ENCODE assay signal across 24 cellular contexts in the genomic region with DNA sequence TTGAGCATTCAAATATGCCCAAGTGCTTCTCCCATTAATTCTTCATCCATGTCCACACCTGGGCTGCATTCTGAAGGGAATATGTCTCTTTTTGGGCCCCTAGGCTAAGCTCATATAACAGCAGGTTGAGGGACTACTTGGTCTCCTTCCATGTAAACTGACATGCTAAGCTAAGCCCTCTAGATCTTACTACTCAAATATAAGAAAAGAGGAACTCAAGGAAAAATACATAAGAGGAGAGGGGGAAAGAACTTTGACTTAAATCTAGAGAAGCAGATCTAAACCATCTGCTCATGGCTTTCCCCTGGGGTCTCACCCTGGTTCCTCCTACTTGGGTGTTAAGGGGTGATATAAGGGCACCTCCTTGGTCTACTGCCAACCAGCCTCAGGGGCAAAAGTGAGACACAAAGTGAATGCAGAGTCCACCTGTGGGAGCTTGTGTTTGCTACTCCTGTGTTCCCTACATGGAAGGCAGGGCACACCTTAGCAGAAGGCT. TPM values are rescaled to one million over a fixed set of nuclear protein-coding genes. Genes with fewer than 3 reads are reported as not detected.
DNase-seq lines count a peak whose midpoint lies in the region; ATAC-seq, FAIRE-seq and TF ChIP-seq lines count a peak whose summit lies in the region.
"Had no signal": no experiment of that assay in that cellular context is flagged by ENCODE, and none has a peak within 500 bp of the region (broad histone marks: within the 10 kb centered on the region; RNA-seq: fewer than 3 reads in every experiment).

No MANE protein-coding gene starts in this region.

- no peaks in the 10 kb centered on the region for H3K27me3 ChIP-seq in HepG2 (ENCODE audit: control insufficient read depth in 1 of 2, insufficient read depth in 2 of 2, low read length in 2 of 2)
- H3K27me3 ChIP-seq in right lobe of liver: no peaks in the 10 kb centered on the region
- H3K27me3 ChIP-seq in astrocyte (ENCODE audit: insufficient read depth, low read length): no peaks in the 10 kb centered on the region
- H3K27me3 ChIP-seq in mesenchymal stem cell (ENCODE audit: control insufficient read depth in 1 of 2, insufficient read depth in 1 of 2, low read length in 2 of 2): no peaks in the 10 kb centered on the region
- H3K27me3 ChIP-seq: heart right ventricle had no signal

- H3K9me3 Mint-ChIP-seq in astrocyte (ENCODE audit: unreplicated experiment): no peaks in the 10 kb centered on the region

- no peak overlapping the region for H2BK120ac ChIP-seq in mesenchymal stem cell (ENCODE audit: low read depth, low read length)

- FAIRE-seq in HepG2 (lab: Jason Lieb, UNC) (no peak), astrocyte (lab: Jason Lieb, UNC) (no peak)
- FAIRE-seq: bronchial epithelial cell, colon, TTC549 had no signal

- H3K4me1 ChIP-seq in HepG2 (ENCODE audit: insufficient read depth, low read length) (0 out of 2 replicates have a peak, but pooled peaks cover 9% of the 10 kb centered on the region), right lobe of liver (no peaks in the 10 kb centered on the region), astrocyte (ENCODE audit: insufficient read depth, low read length) (no peaks in the 10 kb centered on the region), mesenchymal stem cell (ENCODE audit: control insufficient read depth, insufficient read depth, low read depth, low read length) (no peaks in the 10 kb centered on the region)
- H3K4me1 ChIP-seq: heart right ventricle had no signal

- H3K18ac ChIP-seq in mesenchymal stem cell (ENCODE audit: low read depth in 1 of 2, low read length in 2 of 2): no peak overlapping the region

- no peak for TF ChIP-seq POLR2A in HepG2 (IDR thresholded peaks at IDR 0.05; ENCODE audit: insufficient read depth in 1 of 2, low read depth in 2 of 2, low read length in 2 of 2)
- TF ChIP-seq POLR2A in right lobe of liver (IDR thresholded peaks at IDR 0.05): no peak
- no peak for TF ChIP-seq POLR2A in NB4 (IDR thresholded peaks at IDR 0.05; ENCODE audit: extremely low read depth, insufficient read length)

- CTCF ChIA-PET in HepG2 (lab: Yijun Ruan, JAX; ENCODE audit: low intra/inter-chr PET ratio, low total read pairs): no interaction called here

- H3K9me3 ChIP-seq in HepG2 (ENCODE audit: low read length) (no peaks in the 10 kb centered on the region), right lobe of liver (no peaks in the 10 kb centered on the region), astrocyte (ENCODE audit: insufficient read depth, low read depth, low read length) (no peaks in the 10 kb centered on the region), mesenchymal stem cell (ENCODE audit: control insufficient read depth, low read length) (no peaks in the 10 kb centered on the region)
- H3K9me3 ChIP-seq: heart right ventricle had no signal

- H3K27ac Mint-ChIP-seq in astrocyte (ENCODE audit: unreplicated experiment): peak overlapping the region; percentile 29
- H3K27ac Mint-ChIP-seq: activated CD4-positive, alpha-beta T cell treated with anti-CD3 and anti-CD28 coated beads for 36 hours had no signal

- H3K9ac ChIP-seq in HepG2 (ENCODE audit: insufficient read depth, low read depth, low read length): no peak overlapping the region
- H3K9ac ChIP-seq in astrocyte (ENCODE audit: low read length): no peak overlapping the region
- H3K9ac ChIP-seq in mesenchymal stem cell (ENCODE audit: low read length): no peak overlapping the region
- H3K9ac ChIP-seq: GM23248 had no signal

- no peak for TF ChIP-seq RAD21 in HepG2 (CRISPR knock-in tag; IDR thresholded peaks at IDR 0.05)

- H3K4me3 Mint-ChIP-seq in astrocyte (ENCODE audit: unreplicated experiment): no peak overlapping the region
- H3K4me3 Mint-ChIP-seq: activated CD4-positive, alpha-beta T cell treated with anti-CD3 and anti-CD28 coated beads for 36 hours had no signal

- H3K36me3 ChIP-seq in HepG2 (replicated peaks in 1 of 2; ENCODE audit: control insufficient read depth in 1 of 2, insufficient read depth in 2 of 2, low read length in 2 of 2) (no peaks in the 10 kb centered on the region), right lobe of liver (no peaks in the 10 kb centered on the region), astrocyte (ENCODE audit: insufficient read depth, low read length) (no peaks in the 10 kb centered on the region), mesenchymal stem cell (ENCODE audit: control insufficient read depth in 1 of 2, insufficient read depth in 2 of 2, low read depth in 1 of 2, low read length in 2 of 2) (peaks cover 6 to 12% of the 10 kb centered on the region in 2 experiments)

- no peak overlapping the region for H2BK12ac ChIP-seq in mesenchymal stem cell (ENCODE audit: low read length in 2 of 2)

- no peak overlapping the region for H4K8ac ChIP-seq in mesenchymal stem cell (ENCODE audit: low read length)

- H4K91ac ChIP-seq in mesenchymal stem cell (ENCODE audit: low read length): no peak overlapping the region

- H3K4me1 Mint-ChIP-seq in astrocyte (ENCODE audit: low read depth, unreplicated experiment): no peaks in the 10 kb centered on the region

- no peak overlapping the region for H3K23ac ChIP-seq in mesenchymal stem cell (ENCODE audit: low read length in 2 of 2)

- ATAC-seq in HepG2: no peak; the same call in 2 of the 3 replicates
- ATAC-seq in right lobe of liver: no peak
- ATAC-seq: activated CD4-positive, alpha-beta T cell treated with anti-CD3 and anti-CD28 coated beads for 36 hours; heart right ventricle had no signal

- H3K4me3 ChIP-seq in HepG2 (replicated peaks in 1 of 3; ENCODE audit: insufficient read depth in 1 of 3, low read depth in 2 of 3, low read length in 3 of 3): no peak overlapping the region
- H3K4me3 ChIP-seq in right lobe of liver: no peak overlapping the region
- H3K4me3 ChIP-seq in NB4 (ENCODE audit: low read depth, low read length): no peak overlapping the region
- no peak overlapping the region for H3K4me3 ChIP-seq in astrocyte (ENCODE audit: insufficient read depth, low read depth, low read length)
- no peak overlapping the region for H3K4me3 ChIP-seq in mesenchymal stem cell (ENCODE audit: insufficient read depth in 1 of 2, low read depth in 1 of 2, low read length in 2 of 2)
- H3K4me3 ChIP-seq: GM23248, heart right ventricle, skin epidermis had no signal

- intact Hi-C loops in HepG2 (cut with micrococcal nuclease; ENCODE audit: unreplicated experiment): no loop called here
- intact Hi-C loops in right lobe of liver (cut with DNase I): no loop called here

- H2BK5ac ChIP-seq in mesenchymal stem cell (ENCODE audit: low read depth, low read length, poor library complexity, severe bottlenecking): no peak overlapping the region

- H3K27me3 Mint-ChIP-seq in astrocyte (ENCODE audit: low read depth, unreplicated experiment): no peaks in the 10 kb centered on the region
- H3K27me3 Mint-ChIP-seq: activated CD4-positive, alpha-beta T cell treated with anti-CD3 and anti-CD28 coated beads for 36 hours had no signal

- no peaks in the 10 kb centered on the region for H3K79me1 ChIP-seq in mesenchymal stem cell (replicated peaks; ENCODE audit: low read length, poor library complexity, severe bottlenecking)

- H3K36me3 Mint-ChIP-seq in astrocyte (ENCODE audit: low read depth, unreplicated experiment): peaks cover 7% of the 10 kb centered on the region

- H3K79me2 ChIP-seq in HepG2 (ENCODE audit: insufficient read depth, low read length) (no peaks in the 10 kb centered on the region), astrocyte (ENCODE audit: insufficient read depth, low read length) (no peaks in the 10 kb centered on the region)

- H3K27ac ChIP-seq in HepG2 (ENCODE audit: extremely low read length, insufficient read depth, low read length): no peak overlapping the region
- no peak overlapping the region for H3K27ac ChIP-seq in right lobe of liver
- H3K27ac ChIP-seq in astrocyte (ENCODE audit: low read depth, low read length): no peak overlapping the region
- H3K27ac ChIP-seq in mesenchymal stem cell (ENCODE audit: low read length, poor library complexity, severe bottlenecking): no peak overlapping the region
- H3K27ac ChIP-seq: GM23248, heart right ventricle, skin epidermis had no signal

- TF ChIP-seq CTCF in HepG2 (CRISPR knock-in tag; IDR thresholded peaks at IDR 0.05): no peak
- no peak for TF ChIP-seq CTCF in right lobe of liver (IDR thresholded peaks at IDR 0.05)
- no peak for TF ChIP-seq CTCF in NB4 (IDR thresholded peaks at IDR 0.05; ENCODE audit: low read depth, low read length)
- no peak for TF ChIP-seq CTCF in astrocyte (IDR thresholded peaks at IDR 0.05; ENCODE audit: insufficient read depth, low read depth, low read length)

- H2AFZ ChIP-seq in HepG2 (ENCODE audit: low read length): no peak overlapping the region
- H2AFZ ChIP-seq in astrocyte (ENCODE audit: low read depth, low read length): no peak overlapping the region
- H2AFZ ChIP-seq in mesenchymal stem cell (ENCODE audit: low read depth, low read length): no peak overlapping the region
- H2AFZ ChIP-seq: GM23248 had no signal

- no peaks in the 10 kb centered on the region for H4K20me1 ChIP-seq in HepG2 (ENCODE audit: insufficient read depth, low read length)
- H4K20me1 ChIP-seq in astrocyte (ENCODE audit: insufficient read depth, low read length): no peaks in the 10 kb centered on the region

- no peak overlapping the region for H3K4ac ChIP-seq in mesenchymal stem cell (ENCODE audit: low read depth in 1 of 2, low read length in 2 of 2)

- DNase-seq in HepG2 (ENCODE audit: low spot score) (no peak), right lobe of liver (no peak), NB4 (ENCODE audit: low read depth) (peak; percentile 46), astrocyte (ENCODE audit: low read depth) (no peak), ecto neural progenitor cell (ENCODE audit: low spot score) (no peak), mesenchymal stem cell (no peak), superior temporal gyrus (ENCODE audit: extremely low spot score) (no peak), NCI-H128 (lab: John Stamatoyannopoulos, UW; ENCODE audit: unreplicated experiment) (no peak)
- DNase-seq: activated CD4-positive, alpha-beta T cell treated with anti-CD3 and anti-CD28 coated beads for 36 hours; activated CD8-positive, alpha-beta memory T cell treated with anti-CD3 and anti-CD28 coated beads for 24 hours; activated naive CD4-positive, alpha-beta T cell treated with Interleukin-2 at 50 U/mL for 16 hours; activated T-cell treated with anti-CD3 and anti-CD28 coated beads, Interleukin-2, amount 50 U/mL, for 48 hours; amygdala; effector memory CD4-positive, alpha-beta T cell; foreskin fibroblast; GM23248; heart right ventricle; MM.1S; NCI-H187; substantia nigra had no signal

- in situ Hi-C loops in HepG2 (cut with HindIII; ENCODE audit: extremely low pct_ligation_motif_present, low pct_unique_long_range_greater_than_20kb): no loop called here

- no peak overlapping the region for H3K14ac ChIP-seq in mesenchymal stem cell (ENCODE audit: low read length in 2 of 2)

- H2BK15ac ChIP-seq in mesenchymal stem cell (ENCODE audit: low read depth, poor library complexity, severe bottlenecking): no peak overlapping the region

- no TSS peak for BruUV-seq in HepG2 (replicated peaks; lab: Mats Ljungman, UMichigan)

- H3K4me2 ChIP-seq in HepG2 (ENCODE audit: low read depth, low read length): no peak overlapping the region
- no peak overlapping the region for H3K4me2 ChIP-seq in astrocyte (ENCODE audit: low read length)
- no peak overlapping the region for H3K4me2 ChIP-seq in mesenchymal stem cell (ENCODE audit: low read length, poor library complexity, severe bottlenecking)

- no peak overlapping the region for H2AK5ac ChIP-seq in mesenchymal stem cell (ENCODE audit: low read length, severe bottlenecking)

- TF ChIP-seq EP300 in HepG2 (IDR thresholded peaks at IDR 0.05; ENCODE audit: low read depth in 2 of 2, low read length in 2 of 2) (no peak), HepG2 (CRISPR knock-in tag; IDR thresholded peaks at IDR 0.05; ENCODE audit: borderline replicate concordance) (no peak)

- POLR2A ChIA-PET in HepG2 (lab: Yijun Ruan, JAX): no interaction called here

RNA-seq across cellular contexts. Expression of gene NFU1, which starts 19.8 kb away (rescaled TPM):
- 84.0 and 99.6 TPM in 2 replicates for total RNA-seq in HepG2 (2016; rRNA removed; fragmentation: Illumina TruSeq; extraction: Trizol)
- 88.3 and 93.2 TPM in 2 replicates for total RNA-seq in HepG2 (2016; cell fraction: cytosol; rRNA removed; fragmentation: Illumina TruSeq; extraction: Trizol; ENCODE audit: low read depth)
- total RNA-seq in HepG2 (2016; cell fraction: insoluble cytoplasmic fraction; rRNA removed; fragmentation: Illumina TruSeq; extraction: Trizol): 83.8 and 107 TPM in 2 replicates
- total RNA-seq in HepG2 (2016; cell fraction: membrane; rRNA removed; fragmentation: Illumina TruSeq; extraction: Trizol): 83.6 and 88.7 TPM in 2 replicates
- total RNA-seq in HepG2 (2016; cell fraction: nucleus; rRNA removed; fragmentation: Illumina TruSeq; extraction: Trizol): 35.6 and 35.8 TPM in 2 replicates
- 28.1 and 39.1 TPM in 2 replicates for polyA plus RNA-seq in HepG2 (2011; rRNA removed)
- polyA plus RNA-seq in HepG2 (2011; cell fraction: cytosol; rRNA removed): 23.1 and 28.7 TPM in 2 replicates
- polyA plus RNA-seq in HepG2 (2011; cell fraction: nucleus; rRNA removed): 6.6 and 7.8 TPM in 2 replicates
- 58.4 and 80.4 TPM in 2 replicates for polyA plus RNA-seq in HepG2 (2012)
- 79.1 and 96.4 TPM in 2 replicates for polyA plus RNA-seq in HepG2 (2016; cell fraction: cytosol; fragmentation: Illumina TruSeq; extraction: Trizol; ENCODE audit: low read depth)
- 89.4 and 94.3 TPM in 2 replicates for polyA plus RNA-seq in HepG2 (2016; cell fraction: insoluble cytoplasmic fraction; fragmentation: Illumina TruSeq; extraction: Trizol; ENCODE audit: low read depth)
- 57.3 and 66.6 TPM in 2 replicates for polyA plus RNA-seq in HepG2 (2016; cell fraction: membrane; fragmentation: Illumina TruSeq; extraction: Trizol; ENCODE audit: low read depth)
- 42.0 and 48.4 TPM in 2 replicates for polyA plus RNA-seq in HepG2 (2016; cell fraction: nucleus; fragmentation: Illumina TruSeq; extraction: Trizol; ENCODE audit: insufficient read depth, low read depth)
- polyA minus RNA-seq in HepG2 (2011; rRNA and poly(A)+ RNA removed; ENCODE audit: low replicate concordance): 3.3 and 4.8 TPM in 2 replicates
- 12.6 and 17.8 TPM in 2 replicates for polyA minus RNA-seq in HepG2 (2011; cell fraction: cytosol; rRNA and poly(A)+ RNA removed)
- 11.5 and 12.2 TPM in 2 replicates for polyA minus RNA-seq in HepG2 (2011; cell fraction: nucleus; rRNA and poly(A)+ RNA removed)
- 10 to 100 TPM; 12.7 to 26.1 (median 23.5) TPM for total RNA-seq in right lobe of liver
- total RNA-seq in astrocyte: 42.6 and 46.6 TPM in 2 replicates
- polyA plus RNA-seq in mesenchymal stem cell (2013, experiment 1 of 2): 107 TPM
- 109 TPM for polyA plus RNA-seq in mesenchymal stem cell (2013, experiment 2 of 2)
